In the genomic region with DNA sequence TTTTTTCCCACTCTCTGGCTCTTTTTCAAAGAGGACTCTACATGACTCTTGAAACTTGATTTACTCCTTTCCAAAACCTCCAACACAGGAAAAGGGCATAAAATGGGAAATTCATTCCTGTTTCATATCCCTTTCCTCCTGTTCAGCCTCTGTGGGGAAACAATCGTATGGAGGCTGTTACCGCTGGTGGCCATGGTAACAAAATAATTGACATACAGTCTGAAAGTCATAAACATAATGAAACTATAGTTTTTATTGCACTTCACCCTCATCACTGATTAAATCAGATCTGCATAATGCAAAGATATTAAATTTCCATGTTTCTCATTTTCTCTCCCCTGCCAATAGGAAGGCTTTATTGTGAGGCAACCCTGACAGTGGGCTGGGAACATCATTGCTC, we compare ENCODE assay signal across 11 cellular contexts.
"Had no signal": no experiment of that assay in that cellular context is flagged by ENCODE, and none has a peak within 500 bp of the region (broad histone marks: within the 10 kb centered on the region; RNA-seq: fewer than 3 reads in every experiment).

No MANE protein-coding gene starts in this region.

- H3K9me3 ChIP-seq: HAP-1 had no signal

- H3K36me3 ChIP-seq: HAP-1 had no signal

- H3K4me3 ChIP-seq: GM23248, GM23338, HAP-1 had no signal

- DNase-seq: GM23248, GOT3, H7, H9, HCEC 1CT, HFFc6 had no signal

- FAIRE-seq: H1, H54 had no signal

- H3K4me3 Mint-ChIP-seq: GM23338, H9, HFFc6 had no signal

- ATAC-seq: GM23338, HCT116 had no signal

- H3K4me1 Mint-ChIP-seq: GM23338 had no signal

- H3K4me1 ChIP-seq: HAP-1 had no signal

- H3K27ac Mint-ChIP-seq: GM23338, H9, HFFc6 had no signal

- H3K27ac ChIP-seq: GM23248 had no signal
